17 cellular contexts compared by ENCODE assay signal in the genomic region with DNA sequence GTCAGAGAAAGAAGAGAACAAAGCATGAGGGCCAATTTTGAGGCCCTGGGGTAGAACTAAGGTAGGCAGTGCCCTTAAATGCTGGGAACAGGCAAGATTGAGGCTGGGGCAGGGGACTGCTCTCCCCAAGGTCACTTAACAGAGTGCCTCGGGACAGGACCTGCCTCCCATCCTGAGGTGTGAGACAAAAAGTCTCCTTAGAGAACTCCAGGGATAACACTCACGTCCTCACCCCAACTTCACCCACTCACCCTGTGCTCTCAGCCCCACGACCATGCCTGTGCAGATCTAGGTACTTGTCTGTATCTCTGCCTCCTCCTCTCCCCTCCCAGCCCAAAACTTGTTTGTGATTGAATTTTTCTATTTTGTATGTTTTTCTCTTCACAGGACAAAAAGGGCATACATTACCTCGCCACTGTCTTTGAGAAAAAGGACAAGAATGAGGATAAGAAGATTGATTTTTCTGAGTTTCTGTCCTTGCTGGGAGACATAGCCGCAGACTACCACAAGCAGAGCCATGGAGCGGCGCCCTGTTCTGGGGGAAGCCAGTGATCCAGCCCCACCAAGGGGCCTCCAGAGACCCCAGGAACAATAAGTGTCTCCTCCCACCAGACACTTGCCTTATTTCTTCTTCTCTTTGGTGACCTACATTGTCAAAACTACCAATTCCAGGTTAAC. TPM values are rescaled to one million over a fixed set of nuclear protein-coding genes. Genes with fewer than 3 reads are reported as not detected.
"Had no signal": no experiment of that assay in that cellular context is flagged by ENCODE, and none has a peak within 500 bp of the region (broad histone marks: within the 10 kb centered on the region; RNA-seq: fewer than 3 reads in every experiment).

No MANE protein-coding gene starts in this region.

RNA-seq across cellular contexts. Expression of a gene that starts 2.6 kb away (rescaled TPM):
- total RNA-seq: activated B cell treated with CpG ODN at 0.5 μM for 24 hours; activated CD4-positive, alpha-beta memory T cell treated with anti-CD3 and anti-CD28 coated beads for 36 hours; activated CD4-positive, alpha-beta T cell treated with anti-CD3 and anti-CD28 coated beads, Interleukin-2, amount 10 ng/mL, durations not matched to agents 24 days and 14 days; activated CD8-positive, alpha-beta memory T cell treated with anti-CD3 and anti-CD28 coated beads for 36 hours; activated CD8-positive, alpha-beta T cell treated with anti-CD3 and anti-CD28 coated beads, Interleukin-2, amount 10 ng/mL, durations not matched to agents 7 days and 5 days; activated naive CD8-positive, alpha-beta T cell treated with anti-CD3 and anti-CD28 coated beads, Interleukin-2, amount 10 ng/mL, durations not matched to agents 7 days and 5 days; activated T-cell treated with anti-CD3 and anti-CD28 coated beads, Interleukin-2, amount 50 U/mL, for 4 hours; activated T-cell treated with anti-CD3 and anti-CD28 coated beads, Interleukin-2, amount 50 U/mL, for 72 hours; activated T-helper 1 cell treated with anti-CD3 and anti-CD28 coated beads, Interleukin-12 subunit alpha, Interleukin-12 subunit beta, Interleukin-2, Interleukin-4 antibody, amounts not matched to agents 30 ng/mL and 10 ng/mL and 1 ng/mL, durations not matched to agents 14 hours and 24 hours and 36 hours; activated T-helper 17 cell treated with anti-CD3 and anti-CD28 coated beads, Interleukin-2, amount 50 U/mL, for 72 hours; ascending aorta; cardiac septum; T-cell; T-helper 1 cell treated with Interleukin-12 subunit alpha and Interleukin-12 subunit beta and Interleukin-4 antibody, amounts not matched to agents 30 ng/mL and 1 ng/mL, for 36 hours; T-helper 17 cell; T-helper 2 cell treated with Interferon-gamma antibody and Interleukin-4, amounts not matched to agents 100 ng/mL and 5 ng/mL, for 36 hours had no signal
- polyA plus RNA-seq: adipose tissue had no signal

RNA-seq across cellular contexts. Expression of a gene that starts 28.0 kb away (rescaled TPM):
- total RNA-seq: activated B cell treated with CpG ODN at 0.5 μM for 24 hours; activated CD4-positive, alpha-beta memory T cell treated with anti-CD3 and anti-CD28 coated beads for 36 hours; activated CD4-positive, alpha-beta T cell treated with anti-CD3 and anti-CD28 coated beads, Interleukin-2, amount 10 ng/mL, durations not matched to agents 24 days and 14 days; activated CD8-positive, alpha-beta memory T cell treated with anti-CD3 and anti-CD28 coated beads for 36 hours; activated CD8-positive, alpha-beta T cell treated with anti-CD3 and anti-CD28 coated beads, Interleukin-2, amount 10 ng/mL, durations not matched to agents 7 days and 5 days; activated T-cell treated with anti-CD3 and anti-CD28 coated beads, Interleukin-2, amount 50 U/mL, for 4 hours; activated T-cell treated with anti-CD3 and anti-CD28 coated beads, Interleukin-2, amount 50 U/mL, for 72 hours; activated T-helper 1 cell treated with anti-CD3 and anti-CD28 coated beads, Interleukin-12 subunit alpha, Interleukin-12 subunit beta, Interleukin-2, Interleukin-4 antibody, amounts not matched to agents 30 ng/mL and 10 ng/mL and 1 ng/mL, durations not matched to agents 14 hours and 24 hours and 36 hours; activated T-helper 17 cell treated with anti-CD3 and anti-CD28 coated beads, Interleukin-2, amount 50 U/mL, for 72 hours; T-helper 1 cell treated with Interleukin-12 subunit alpha and Interleukin-12 subunit beta and Interleukin-4 antibody, amounts not matched to agents 30 ng/mL and 1 ng/mL, for 36 hours; T-helper 2 cell treated with Interferon-gamma antibody and Interleukin-4, amounts not matched to agents 100 ng/mL and 5 ng/mL, for 36 hours had no signal

RNA-seq across cellular contexts. Expression of a gene that starts 41.6 kb away (rescaled TPM):
- total RNA-seq: activated B cell treated with CpG ODN at 0.5 μM for 24 hours; activated CD4-positive, alpha-beta memory T cell treated with anti-CD3 and anti-CD28 coated beads for 36 hours; activated CD4-positive, alpha-beta T cell treated with anti-CD3 and anti-CD28 coated beads, Interleukin-2, amount 10 ng/mL, durations not matched to agents 24 days and 14 days; activated CD8-positive, alpha-beta memory T cell treated with anti-CD3 and anti-CD28 coated beads for 36 hours; activated CD8-positive, alpha-beta T cell treated with anti-CD3 and anti-CD28 coated beads, Interleukin-2, amount 10 ng/mL, durations not matched to agents 7 days and 5 days; activated naive CD8-positive, alpha-beta T cell treated with anti-CD3 and anti-CD28 coated beads, Interleukin-2, amount 10 ng/mL, durations not matched to agents 7 days and 5 days; activated T-cell treated with anti-CD3 and anti-CD28 coated beads, Interleukin-2, amount 50 U/mL, for 4 hours; activated T-cell treated with anti-CD3 and anti-CD28 coated beads, Interleukin-2, amount 50 U/mL, for 72 hours; activated T-helper 1 cell treated with anti-CD3 and anti-CD28 coated beads, Interleukin-12 subunit alpha, Interleukin-12 subunit beta, Interleukin-2, Interleukin-4 antibody, amounts not matched to agents 30 ng/mL and 10 ng/mL and 1 ng/mL, durations not matched to agents 14 hours and 24 hours and 36 hours; activated T-helper 17 cell treated with anti-CD3 and anti-CD28 coated beads, Interleukin-2, amount 50 U/mL, for 72 hours; ascending aorta; cardiac septum; T-cell; T-helper 1 cell treated with Interleukin-12 subunit alpha and Interleukin-12 subunit beta and Interleukin-4 antibody, amounts not matched to agents 30 ng/mL and 1 ng/mL, for 36 hours; T-helper 17 cell; T-helper 2 cell treated with Interferon-gamma antibody and Interleukin-4, amounts not matched to agents 100 ng/mL and 5 ng/mL, for 36 hours had no signal

RNA-seq across cellular contexts. Expression of a gene that starts 43.5 kb away (rescaled TPM):
- total RNA-seq: activated B cell treated with CpG ODN at 0.5 μM for 24 hours; activated CD4-positive, alpha-beta memory T cell treated with anti-CD3 and anti-CD28 coated beads for 36 hours; activated CD4-positive, alpha-beta T cell treated with anti-CD3 and anti-CD28 coated beads, Interleukin-2, amount 10 ng/mL, durations not matched to agents 24 days and 14 days; activated CD8-positive, alpha-beta memory T cell treated with anti-CD3 and anti-CD28 coated beads for 36 hours; activated CD8-positive, alpha-beta T cell treated with anti-CD3 and anti-CD28 coated beads, Interleukin-2, amount 10 ng/mL, durations not matched to agents 7 days and 5 days; activated naive CD8-positive, alpha-beta T cell treated with anti-CD3 and anti-CD28 coated beads, Interleukin-2, amount 10 ng/mL, durations not matched to agents 7 days and 5 days; activated T-cell treated with anti-CD3 and anti-CD28 coated beads, Interleukin-2, amount 50 U/mL, for 4 hours; activated T-cell treated with anti-CD3 and anti-CD28 coated beads, Interleukin-2, amount 50 U/mL, for 72 hours; activated T-helper 1 cell treated with anti-CD3 and anti-CD28 coated beads, Interleukin-12 subunit alpha, Interleukin-12 subunit beta, Interleukin-2, Interleukin-4 antibody, amounts not matched to agents 30 ng/mL and 10 ng/mL and 1 ng/mL, durations not matched to agents 14 hours and 24 hours and 36 hours; activated T-helper 17 cell treated with anti-CD3 and anti-CD28 coated beads, Interleukin-2, amount 50 U/mL, for 72 hours; ascending aorta; T-helper 1 cell treated with Interleukin-12 subunit alpha and Interleukin-12 subunit beta and Interleukin-4 antibody, amounts not matched to agents 30 ng/mL and 1 ng/mL, for 36 hours; T-helper 2 cell treated with Interferon-gamma antibody and Interleukin-4, amounts not matched to agents 100 ng/mL and 5 ng/mL, for 36 hours had no signal
